In genomic region chr10:103814626-103815370, GRCh38 we compare ENCODE assay signal across 2 cellular contexts.
TF ChIP-seq lines count a peak whose summit lies in the region.

No MANE protein-coding gene starts in this region.

TF ChIP-seq in A549, 52 proteins besides CTCF, POLR2A, EP300 and RAD21 (continued from another document):
- TF ChIP-seq EHF (CRISPR knock-in tag; IDR thresholded peaks at IDR 0.05), result no peak
- no peak for TF ChIP-seq FOSB (CRISPR knock-in tag; IDR thresholded peaks at IDR 0.05)
- no peak for TF ChIP-seq MAX (IDR thresholded peaks at IDR 0.05)
- no peak for TF ChIP-seq HEYL (CRISPR knock-in tag; IDR thresholded peaks at IDR 0.05)
- TF ChIP-seq HDAC2 (IDR thresholded peaks at IDR 0.05), result no peak
- TF ChIP-seq, protein P1, sequence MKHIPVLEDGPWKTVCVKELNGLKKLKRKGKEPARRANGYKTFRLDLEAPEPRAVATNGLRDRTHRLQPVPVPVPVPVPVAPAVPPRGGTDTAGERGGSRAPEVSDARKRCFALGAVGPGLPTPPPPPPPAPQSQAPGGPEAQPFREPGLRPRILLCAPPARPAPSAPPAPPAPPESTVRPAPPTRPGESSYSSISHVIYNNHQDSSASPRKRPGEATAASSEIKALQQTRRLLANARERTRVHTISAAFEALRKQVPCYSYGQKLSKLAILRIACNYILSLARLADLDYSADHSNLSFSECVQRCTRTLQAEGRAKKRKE (CRISPR knock-in tag; IDR thresholded peaks at IDR 0.05; ENCODE audit: low read depth), result no peak
- TF ChIP-seq BHLHE40 (IDR thresholded peaks at IDR 0.05; ENCODE audit: low read depth, low read length), result no peak
- no peak for TF ChIP-seq HMGXB4 (CRISPR knock-in tag; IDR thresholded peaks at IDR 0.05; ENCODE audit: borderline replicate concordance)
- TF ChIP-seq CBX2 (IDR thresholded peaks at IDR 0.05; ENCODE audit: borderline replicate concordance, low read depth), result no peak
- no peak for TF ChIP-seq ZC3H11A (IDR thresholded peaks at IDR 0.05)
- TF ChIP-seq MYC (IDR thresholded peaks at IDR 0.05; ENCODE audit: borderline replicate concordance, low read length), result no peak
- TF ChIP-seq REST (IDR thresholded peaks at IDR 0.05), result no peak

TF ChIP-seq in IMR-90, 13 proteins besides CTCF, POLR2A, EP300 and RAD21:
- TF ChIP-seq MAFK (IDR thresholded peaks at IDR 0.05; ENCODE audit: low read depth, low read length) (no peak), RCOR1 (IDR thresholded peaks at IDR 0.05; ENCODE audit: insufficient replicate concordance, low read length) (no peak), SMC3 (IDR thresholded peaks at IDR 0.05; ENCODE audit: low read depth, low read length) (no peak)
- TF ChIP-seq, protein P2, sequence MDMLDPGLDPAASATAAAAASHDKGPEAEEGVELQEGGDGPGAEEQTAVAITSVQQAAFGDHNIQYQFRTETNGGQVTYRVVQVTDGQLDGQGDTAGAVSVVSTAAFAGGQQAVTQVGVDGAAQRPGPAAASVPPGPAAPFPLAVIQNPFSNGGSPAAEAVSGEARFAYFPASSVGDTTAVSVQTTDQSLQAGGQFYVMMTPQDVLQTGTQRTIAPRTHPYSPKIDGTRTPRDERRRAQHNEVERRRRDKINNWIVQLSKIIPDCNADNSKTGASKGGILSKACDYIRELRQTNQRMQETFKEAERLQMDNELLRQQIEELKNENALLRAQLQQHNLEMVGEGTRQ (IDR thresholded peaks at IDR 0.05; ENCODE audit: low read depth, low read length), result no peak
TF ChIP-seq in IMR-90: peak in this region for 0.
